Comparison of ENCODE assay signal across 9 cellular contexts in genomic region chr20:53826597-53827291, GRCh38.
DNase-seq lines count a peak whose midpoint lies in the region; ATAC-seq and TF ChIP-seq lines count a peak whose summit lies in the region.
"Had no signal": no experiment of that assay in that cellular context is flagged by ENCODE, and none has a peak within 500 bp of the region (broad histone marks: within the 10 kb centered on the region; RNA-seq: fewer than 3 reads in every experiment).

No MANE protein-coding gene starts in this region.

- H3K9me3 Mint-ChIP-seq in CD14-positive monocyte: no peaks in the 10 kb centered on the region
- no peaks in the 10 kb centered on the region for H3K9me3 Mint-ChIP-seq in effector memory CD8-positive, alpha-beta T cell

- no peak for TF ChIP-seq CTCF in CD14-positive monocyte (IDR thresholded peaks at IDR 0.05)
- TF ChIP-seq CTCF in transverse colon (IDR thresholded peaks at IDR 0.05): no peak
- TF ChIP-seq CTCF in prostate gland (IDR thresholded peaks at IDR 0.05): no peak
- TF ChIP-seq CTCF in GM13977 (IDR thresholded peaks at IDR 0.05; ENCODE audit: extremely low read depth, insufficient read depth, missing control alignments): no peak

- ATAC-seq in GM19463 (IDR thresholded peaks at IDR 0.05; ENCODE audit: unreplicated experiment): peak; percentile 77
- no peak for ATAC-seq in effector memory CD8-positive, alpha-beta T cell (replicated peaks)
- ATAC-seq: body of pancreas had no signal

- H3K27ac Mint-ChIP-seq in CD14-positive monocyte: peak overlapping the region in 5 of 7 donors; percentile 12 to 87 (median 62)
- H3K27ac Mint-ChIP-seq in effector memory CD8-positive, alpha-beta T cell: peak overlapping the region; percentile 13 to 83

- no peak overlapping the region for H3K4me3 Mint-ChIP-seq in CD14-positive monocyte
- H3K4me3 Mint-ChIP-seq in effector memory CD8-positive, alpha-beta T cell: no peak overlapping the region

- in situ Hi-C loops in transverse colon (cut with MboI; ENCODE audit: low pct_ligation_motif_present in 1 of 4, low pct_unique_long_range_greater_than_20kb in 1 of 4, low sequenced_read_pairs in 3 of 4): loop anchor here in 1 of 4 donors (25.0 kb wide), 1 partner anchor 239 kb away; the partner anchor contains the start of gene ZNF217
- in situ Hi-C loops in GM13977 (cut with MboI; ENCODE audit: low pct_unique_long_range_greater_than_20kb, low sequenced_read_pairs, unreplicated experiment): no loop called here

- peak; percentile 63 for DNase-seq in CD14-positive monocyte (ENCODE audit: low spot score)
- DNase-seq in HK-2 (ENCODE audit: unreplicated experiment): peak; percentile 78
- DNase-seq in effector memory CD8-positive, alpha-beta T cell: no peak
- no peak for DNase-seq in transverse colon
- no peak for DNase-seq in prostate gland (ENCODE audit: low spot score)
- DNase-seq in NCI-H2196 (lab: John Stamatoyannopoulos, UW; ENCODE audit: unreplicated experiment): no peak
- DNase-seq in GM13977 (ENCODE audit: low spot score): no peak

- H3K27ac ChIP-seq in transverse colon: peak overlapping the region; percentile 80 to 90 (median 88)
- H3K27ac ChIP-seq in prostate gland: peak overlapping the region in 1 of 2 donors; percentile 76

- no peaks in the 10 kb centered on the region for H3K36me3 Mint-ChIP-seq in CD14-positive monocyte
- H3K36me3 Mint-ChIP-seq in effector memory CD8-positive, alpha-beta T cell (ENCODE audit: insufficient read depth): no peaks in the 10 kb centered on the region

- intact Hi-C loops in CD14-positive monocyte (cut with micrococcal nuclease) (loop anchor here in 1 of 2 donors (5.0 kb wide), 2 partner anchors 41 to 86 kb away; no protein-coding TSS in a partner anchor), transverse colon (cut with DNase I; ENCODE audit: low total_unique reads) (no loop called here), prostate gland (cut with DNase I) (loop anchor here (5.0 to 10.0 kb wide), 3 partner anchors 52 to 234 kb away; partner anchors contain the start of gene ZNF217)

- peaks cover 0 to 7% (median 1%) of the 10 kb centered on the region in 3 donors for H3K27me3 Mint-ChIP-seq in CD14-positive monocyte (ENCODE audit: low read depth in 3 of 3)
- H3K27me3 Mint-ChIP-seq in effector memory CD8-positive, alpha-beta T cell: no peaks in the 10 kb centered on the region

- H3K4me1 ChIP-seq in transverse colon (peaks cover 6 to 47% (median 26%) of the 10 kb centered on the region in 4 donors), prostate gland (replicated peaks) (no peaks in the 10 kb centered on the region)

- no peak overlapping the region for H3K4me3 ChIP-seq in transverse colon
- no peak overlapping the region for H3K4me3 ChIP-seq in prostate gland
- H3K4me3 ChIP-seq: body of pancreas had no signal

- no peaks in the 10 kb centered on the region for H3K27me3 ChIP-seq in transverse colon
- H3K27me3 ChIP-seq in prostate gland (replicated peaks; ENCODE audit: insufficient read depth): no peaks in the 10 kb centered on the region
- H3K27me3 ChIP-seq: body of pancreas had no signal

- 83 to 92% methylated on average over 5 of the region's 5 CpGs for WGBS in transverse colon (ENCODE audit: low coverage in 1 of 2), 2 donors
- 83% methylated on average over 5 of the region's 5 CpGs for WGBS in prostate gland

- H3K9me3 ChIP-seq in transverse colon (no peaks in the 10 kb centered on the region), prostate gland (no peaks in the 10 kb centered on the region)
- H3K9me3 ChIP-seq: body of pancreas had no signal

- TF ChIP-seq POLR2A in transverse colon (IDR thresholded peaks at IDR 0.05) (no peak), prostate gland (IDR thresholded peaks at IDR 0.05) (no peak)

- no peaks in the 10 kb centered on the region for H3K36me3 ChIP-seq in transverse colon
- H3K36me3 ChIP-seq in prostate gland: no peaks in the 10 kb centered on the region

- peaks cover 46% of the 10 kb centered on the region for H3K4me1 Mint-ChIP-seq in CD14-positive monocyte
- peaks cover 17 to 37% of the 10 kb centered on the region in 2 donors for H3K4me1 Mint-ChIP-seq in effector memory CD8-positive, alpha-beta T cell (ENCODE audit: low read depth in 2 of 2)

- TF ChIP-seq EP300 in transverse colon (IDR thresholded peaks at IDR 0.05; ENCODE audit: low read depth): no peak

Comparison
In these comparisons a context has a peak if more than half of its experiments do, and no peak if none do; other contexts are left out.
1. DNase-seq: peak in CD14-positive monocyte (single experiment) and HK-2 (single experiment); none in effector memory CD8-positive, alpha-beta T cell (0 of 3), transverse colon (single experiment), prostate gland (single experiment), NCI-H2196 (single experiment) and GM13977 (single experiment).